ENCODE assay signal across 8 cellular contexts in genomic region chr2:218568190-218569037, GRCh38. TPM values are rescaled to one million over a fixed set of nuclear protein-coding genes. Genes with fewer than 3 reads are reported as not detected.
DNase-seq lines count a peak whose midpoint lies in the region; ATAC-seq and TF ChIP-seq lines count a peak whose summit lies in the region.

CNOT9 (plus strand) TSS chr2:218568839; CDS start chr2:218568955, 116 bp downstream.
USP37 (minus strand) TSS chr2:218568351; CDS start chr2:218558653, 9,698 bp downstream.

- peaks cover 40% of the 10 kb centered on the region for H3K4me1 Mint-ChIP-seq in chondrocyte (ENCODE audit: low read depth)

- H3K4me3 ChIP-seq in kidney epithelial cell (ENCODE audit: low read depth, low read length) = peak within 1 kb of the TSS; percentile 89

- H3K27me3 ChIP-seq in kidney epithelial cell (ENCODE audit: control insufficient read depth, insufficient read depth, low read length) = no peaks in the 10 kb centered on the region

- H3K36me3 Mint-ChIP-seq in chondrocyte (ENCODE audit: low read depth) = peaks cover 2% of the 10 kb centered on the region

- no peaks in the 10 kb centered on the region for H3K36me3 ChIP-seq in kidney epithelial cell (ENCODE audit: control insufficient read depth, insufficient read depth, low read length)

- ATAC-seq in HG03439 (IDR thresholded peaks at IDR 0.05; ENCODE audit: unreplicated experiment) = peak; percentile 85

- no peaks in the 10 kb centered on the region for H3K9me3 Mint-ChIP-seq in chondrocyte (ENCODE audit: low read depth)

- TF ChIP-seq POLR2A in GM19193 (IDR thresholded peaks at IDR 0.05; ENCODE audit: extremely low read depth, insufficient read depth, insufficient read length) = peak; percentile 73

- H3K27me3 Mint-ChIP-seq in chondrocyte (ENCODE audit: low read depth) = no peaks in the 10 kb centered on the region

- DNase-seq in AML-193 (lab: John Stamatoyannopoulos, UW) (peak; percentile 94 to 97), NCI-H510A treated with DMSO at 0.1 percent for 48 hours (lab: John Stamatoyannopoulos, UW) (peak; percentile 98), chondrocyte (ENCODE audit: low spot score) (peak; percentile 99), kidney epithelial cell (ENCODE audit: low read depth) (peak; percentile 72)
- DNase-seq in activated CD4-positive, alpha-beta T cell treated with anti-CD3 and anti-CD28 coated beads for 24 hours (ENCODE audit: low read depth in 2 of 2) = peak; percentile 100
- DNase-seq in stimulated activated CD4-positive, alpha-beta T cell treated with anti-CD3 and anti-CD28 coated beads, Interleukin-15, amount 100 ng/mL, for 48 hours (ENCODE audit: low read depth in 2 of 2) = peak; percentile 100

- H3K27ac Mint-ChIP-seq in chondrocyte (ENCODE audit: unreplicated experiment) = peak within 1 kb of the TSS; percentile 89

- H3K4me3 Mint-ChIP-seq in chondrocyte (ENCODE audit: unreplicated experiment) = peak within 1 kb of the TSS; percentile 99

- TF ChIP-seq CTCF in chondrocyte (IDR thresholded peaks at IDR 0.05) (peak; percentile 29), kidney epithelial cell (IDR thresholded peaks at IDR 0.05; ENCODE audit: insufficient read depth, low read length, poor library complexity, severe bottlenecking) (no peak)

RNA-seq across cellular contexts. Expression of gene CNOT9, which starts in this region (rescaled TPM):
- total RNA-seq in chondrocyte (32.3 to 46.2 TPM (median 32.4 TPM) in 3 replicates), kidney epithelial cell (38.5 and 57.1 TPM in 2 replicates)

RNA-seq across cellular contexts. Expression of gene USP37, which starts in this region (rescaled TPM):
- 9.5 to 14.6 TPM (median 10.0 TPM) in 3 replicates for total RNA-seq in chondrocyte
- total RNA-seq in kidney epithelial cell = 7.5 and 9.4 TPM in 2 replicates

Comparison
In these comparisons a context has a peak if more than half of its experiments do, and no peak if none do; other contexts are left out.
1. Peak in every context shown above with its lines: DNase-seq, ATAC-seq and H3K4me3 ChIP-seq.